ENCODE assay signal across 8 cellular contexts in genomic region chrX:70454441-70455365, GRCh38. TPM values are rescaled to one million over a fixed set of nuclear protein-coding genes. Genes with fewer than 3 reads are reported as not detected.
DNase-seq lines count a peak whose midpoint lies in the region; ATAC-seq and TF ChIP-seq lines count a peak whose summit lies in the region.

No MANE protein-coding gene starts in this region.

- no peaks in the 10 kb centered on the region for H3F3A ChIP-seq in OCI-LY1 (ENCODE audit: insufficient read depth, low read length)

- H3K36me3 ChIP-seq in HUES48 (ENCODE audit: control insufficient read depth, insufficient read depth, low read length) (peaks cover 5% of the 10 kb centered on the region), OCI-LY1 (ENCODE audit: insufficient read depth, low read length) (no peaks in the 10 kb centered on the region), osteoblast (ENCODE audit: insufficient read depth, low read length) (no peaks in the 10 kb centered on the region)

- no peak overlapping the region for H2AFZ ChIP-seq in OCI-LY1 (ENCODE audit: low read length)
- peak overlapping the region; percentile 69 for H2AFZ ChIP-seq in osteoblast (ENCODE audit: low read length)

- H3K4me3 ChIP-seq in HUES48 (ENCODE audit: low read depth, low read length) (peak overlapping the region; percentile 77), OCI-LY1 (ENCODE audit: low read depth, low read length, poor library complexity, severe bottlenecking) (peak overlapping the region; percentile 83), fibroblast of pulmonary artery (replicated peaks; ENCODE audit: low read depth, low read length) (peak overlapping the region; percentile 52), osteoblast (ENCODE audit: insufficient read depth, low read length) (peak overlapping the region; percentile 70)

- TF ChIP-seq CTCF in OCI-LY1 (IDR thresholded peaks at IDR 0.05; ENCODE audit: low read length) (peak; percentile 79), fibroblast of pulmonary artery (IDR thresholded peaks at IDR 0.05; ENCODE audit: low read length, missing control alignments) (peak; percentile 86), osteoblast (IDR thresholded peaks at IDR 0.05; ENCODE audit: extremely low read depth, low read depth, low read length) (peak; percentile 92)

- peak overlapping the region; percentile 80 for H3K4me2 ChIP-seq in OCI-LY1 (ENCODE audit: low read length)
- peak overlapping the region; percentile 92 for H3K4me2 ChIP-seq in osteoblast (ENCODE audit: insufficient read depth, low read length)

- ATAC-seq in GM19438 (IDR thresholded peaks at IDR 0.05; ENCODE audit: low read depth, unreplicated experiment), result peak; percentile 52
- peak; percentile 76 for ATAC-seq in activated T-helper 17 cell treated with anti-CD3 and anti-CD28 coated beads, Interleukin-2, amount 50 U/mL, for 72 hours (replicated peaks)

- peak; percentile 38 for DNase-seq in CD1c-positive myeloid dendritic cell (ENCODE audit: extremely low spot score)
- peak; percentile 59 for DNase-seq in fibroblast of pulmonary artery (ENCODE audit: low read depth)
- peak; percentile 94 for DNase-seq in osteoblast (ENCODE audit: insufficient read length, low spot score, missing footprints)
- DNase-seq in GM19240 (ENCODE audit: insufficient read length, low spot score), result no peak

- peak overlapping the region; percentile 95 for H3K4me3 Mint-ChIP-seq in activated T-helper 17 cell treated with anti-CD3 and anti-CD28 coated beads, Interleukin-2, amount 50 U/mL, for 72 hours

- peak overlapping the region; percentile 95 for H3K27ac Mint-ChIP-seq in activated T-helper 17 cell treated with anti-CD3 and anti-CD28 coated beads, Interleukin-2, amount 50 U/mL, for 72 hours

- H3K4me1 Mint-ChIP-seq in activated T-helper 17 cell treated with anti-CD3 and anti-CD28 coated beads, Interleukin-2, amount 50 U/mL, for 72 hours, result peaks cover 20% of the 10 kb centered on the region

- H3K36me3 Mint-ChIP-seq in activated T-helper 17 cell treated with anti-CD3 and anti-CD28 coated beads, Interleukin-2, amount 50 U/mL, for 72 hours (ENCODE audit: low read depth), result peaks cover 20% of the 10 kb centered on the region

- peaks cover 14% of the 10 kb centered on the region; the same call in 1 of the 2 replicates for H3K4me1 ChIP-seq in HUES48 (ENCODE audit: control insufficient read depth, insufficient read depth, low read length)
- H3K4me1 ChIP-seq in OCI-LY1 (ENCODE audit: insufficient read depth, low read length, severe bottlenecking), result peaks cover 26% of the 10 kb centered on the region
- H3K4me1 ChIP-seq in osteoblast (ENCODE audit: insufficient read depth, low read length), result peaks cover 4% of the 10 kb centered on the region

- H3K9me2 ChIP-seq in OCI-LY1 (ENCODE audit: low read depth, low read length), result no peaks in the 10 kb centered on the region

- peak overlapping the region; percentile 78 for H3K9ac ChIP-seq in HUES48 (ENCODE audit: low read depth, low read length)
- H3K9ac ChIP-seq in OCI-LY1 (ENCODE audit: low read length), result peak overlapping the region; percentile 88

- H3K9me3 ChIP-seq in HUES48 (ENCODE audit: control insufficient read depth, insufficient read depth, low read length) (peaks cover 22% of the 10 kb centered on the region), OCI-LY1 (ENCODE audit: low read length) (no peaks in the 10 kb centered on the region), osteoblast (ENCODE audit: low read depth, low read length) (no peaks in the 10 kb centered on the region)

- H3K79me2 ChIP-seq in OCI-LY1 (ENCODE audit: insufficient read depth, low read length), result no peaks in the 10 kb centered on the region
- H3K79me2 ChIP-seq in osteoblast (ENCODE audit: insufficient read depth, low read length), result no peaks in the 10 kb centered on the region

- H4K20me1 ChIP-seq in OCI-LY1 (ENCODE audit: insufficient read depth, low read length) (no peaks in the 10 kb centered on the region), osteoblast (ENCODE audit: insufficient read depth, low read length) (peaks cover 2% of the 10 kb centered on the region)

- H3K27ac ChIP-seq in HUES48 (ENCODE audit: low read depth, low read length) (peak overlapping the region; percentile 92), OCI-LY1 (ENCODE audit: low read depth, low read length, poor library complexity, severe bottlenecking) (peak overlapping the region; percentile 82), osteoblast (ENCODE audit: low read depth, low read length) (no peak overlapping the region)

- no peaks in the 10 kb centered on the region for H3K27me3 Mint-ChIP-seq in activated T-helper 17 cell treated with anti-CD3 and anti-CD28 coated beads, Interleukin-2, amount 50 U/mL, for 72 hours

- no peaks in the 10 kb centered on the region for H3K9me3 Mint-ChIP-seq in activated T-helper 17 cell treated with anti-CD3 and anti-CD28 coated beads, Interleukin-2, amount 50 U/mL, for 72 hours

- H3K27me3 ChIP-seq in HUES48 (ENCODE audit: control insufficient read depth, insufficient read depth, low read length) (no peaks in the 10 kb centered on the region), OCI-LY1 (ENCODE audit: insufficient read depth, low read length) (no peaks in the 10 kb centered on the region), osteoblast (ENCODE audit: insufficient read depth, low read length) (no peaks in the 10 kb centered on the region)

RNA-seq across cellular contexts. Expression of gene DLG3, which starts 10.1 kb away (rescaled TPM):
- 10 to 100 TPM; 17.3 to 17.6 TPM for total RNA-seq in activated T-helper 17 cell treated with anti-CD3 and anti-CD28 coated beads, Interleukin-2, amount 50 U/mL, for 72 hours
- total RNA-seq in osteoblast, result 7.7 and 8.0 TPM in 2 replicates

RNA-seq across cellular contexts. Expression of gene GDPD2, which starts 31.6 kb away (rescaled TPM):
- total RNA-seq in activated T-helper 17 cell treated with anti-CD3 and anti-CD28 coated beads, Interleukin-2, amount 50 U/mL, for 72 hours, result under 1 TPM; 0.24 to 0.69 TPM
- total RNA-seq in osteoblast, result not detected in 2 replicates
